Comparison of ENCODE assay signal across 9 cellular contexts in genomic region chr10:34768261-34768971, GRCh38. TPM values are rescaled to one million over a fixed set of nuclear protein-coding genes. Genes with fewer than 3 reads are reported as not detected.
DNase-seq lines count a peak whose midpoint lies in the region; ATAC-seq and TF ChIP-seq lines count a peak whose summit lies in the region.
"Had no signal": no experiment of that assay in that cellular context is flagged by ENCODE, and none has a peak within 500 bp of the region (broad histone marks: within the 10 kb centered on the region; RNA-seq: fewer than 3 reads in every experiment).

No MANE protein-coding gene starts in this region.

- no peak overlapping the region for H3K27ac ChIP-seq in testis

- H3K27ac Mint-ChIP-seq in brain: peak overlapping the region in 4 of 5 experiments; percentile 6 to 63 (median 44)

- H3K4me1 Mint-ChIP-seq in brain: peaks cover 82% of the 10 kb centered on the region

- no peaks in the 10 kb centered on the region for H3K9me3 ChIP-seq in testis

- intact Hi-C loops in left colon (cut with DNase I, micrococcal nuclease): no loop called here
- intact Hi-C loops in testis (cut with DNase I; ENCODE audit: low total_unique reads): no loop called here

- no peaks in the 10 kb centered on the region for H3K36me3 ChIP-seq in testis (ENCODE audit: low read depth, missing control alignments)

- TF ChIP-seq CTCF in LNCaP clone FGC (IDR thresholded peaks at IDR 0.05; ENCODE audit: control insufficient read depth, extremely low read depth, insufficient read depth): no peak
- TF ChIP-seq CTCF in brain (conservative IDR thresholded peaks at IDR 0.05): no peak
- no peak for TF ChIP-seq CTCF in testis (IDR thresholded peaks at IDR 0.05)

- no peaks in the 10 kb centered on the region for H3K27me3 ChIP-seq in testis

- 87 to 89% methylated on average over 15 of the region's 15 CpGs for WGBS in testis, 2 donors

- peaks cover under 1% of the 10 kb centered on the region for H3K4me1 ChIP-seq in testis

- H3K4me3 Mint-ChIP-seq in brain: peak overlapping the region in 2 of 5 experiments; percentile 12 to 48

- H3K4me3 ChIP-seq in LNCaP clone FGC (ENCODE audit: low read depth, low read length) (no peak overlapping the region), testis (no peak overlapping the region)

- peak; percentile 56 for DNase-seq in LNCaP clone FGC (ENCODE audit: low read depth)
- peak; percentile 84 to 85 for DNase-seq in left colon
- DNase-seq in testis: peak; percentile 49
- DNase-seq in RKO (ENCODE audit: low spot score): no peak
- no peak for DNase-seq in stimulated activated CD4-positive, alpha-beta T cell treated with anti-CD3 and anti-CD28 coated beads, Interleukin-1b, Interleukin-23, amount 100 ng/mL, for 48 hours
- DNase-seq: stimulated activated CD4-positive, alpha-beta T cell treated with anti-CD3 and anti-CD28 coated beads, Interleukin-4, amount 100 ng/mL, for 4 hours had no signal

- H3K27me3 Mint-ChIP-seq in brain: peaks cover 5% of the 10 kb centered on the region

- TF ChIP-seq POLR2A in testis (IDR thresholded peaks at IDR 0.05): no peak

- ATAC-seq in left colon: peak; percentile 99
- no peak for ATAC-seq in HG03469 (IDR thresholded peaks at IDR 0.05; ENCODE audit: unreplicated experiment)
- ATAC-seq in HG02981 (IDR thresholded peaks at IDR 0.05; ENCODE audit: unreplicated experiment): no peak

- peaks cover 0 to 8% (median 0%) of the 10 kb centered on the region in 5 experiments for H3K9me3 Mint-ChIP-seq in brain

- peaks cover 8% of the 10 kb centered on the region for H3K36me3 Mint-ChIP-seq in brain

RNA-seq across cellular contexts. Expression of gene PARD3, which starts 46.7 kb away (rescaled TPM):
- polyA plus RNA-seq in brain (ENCODE audit: insufficient read depth, low read depth, low replicate concordance) (33.7 TPM), testis (ENCODE audit: insufficient read depth, low read depth, low replicate concordance) (31.8 TPM)
- total RNA-seq in left colon (10 to 100 TPM; 45.5 to 52.9 TPM), testis (10 to 100 TPM; 49.5 to 59.5 TPM)

Comparison
In these comparisons a context has a peak if more than half of its experiments do, and no peak if none do; other contexts are left out.
1. DNase-seq: peak in LNCaP clone FGC (single experiment), left colon (2 of 2) and testis (single experiment); none in RKO (single experiment) and stimulated activated CD4-positive, alpha-beta T cell treated with anti-CD3 and anti-CD28 coated beads, Interleukin-1b, Interleukin-23, amount 100 ng/mL, for 48 hours (single experiment).